9 cellular contexts compared by ENCODE assay signal in the genomic region with DNA sequence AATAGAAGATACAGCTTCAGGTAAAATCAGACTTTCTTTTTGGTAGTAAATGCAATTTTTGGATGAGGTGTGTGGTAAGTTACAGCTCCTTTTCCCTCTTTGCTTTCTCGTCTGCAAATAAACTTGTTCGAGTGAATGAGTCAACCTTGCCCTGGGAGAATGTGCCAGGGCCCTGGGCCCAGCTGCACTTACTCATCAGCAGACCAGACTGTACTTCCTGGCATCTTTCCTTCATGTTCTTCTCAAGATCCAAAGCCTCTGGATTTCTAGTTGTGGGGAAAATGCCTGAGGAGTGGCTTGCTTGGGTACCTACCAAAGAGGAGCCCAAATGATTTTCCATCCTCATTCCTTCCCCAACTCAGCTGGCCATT. TPM values are rescaled to one million over a fixed set of nuclear protein-coding genes. Genes with fewer than 3 reads are reported as not detected.
DNase-seq lines count a peak whose midpoint lies in the region; ATAC-seq, FAIRE-seq and TF ChIP-seq lines count a peak whose summit lies in the region.
"Had no signal": no experiment of that assay in that cellular context is flagged by ENCODE, and none has a peak within 500 bp of the region (broad histone marks: within the 10 kb centered on the region; RNA-seq: fewer than 3 reads in every experiment).

No MANE protein-coding gene starts in this region.

- H3K27ac ChIP-seq in right lobe of liver = peak overlapping the region; percentile 33 to 87 (median 58)

- WGBS in right lobe of liver (ENCODE audit: insufficient coverage, low coverage, low lambda C conversion rate, missing lambda C conversion rate) = 3% methylated on average over 2 of the region's 2 CpGs

- no peak for TF ChIP-seq POLR2A in right lobe of liver (IDR thresholded peaks at IDR 0.05)

- FAIRE-seq in urothelium cell line (lab: Jason Lieb, UNC) = no peak

- TF ChIP-seq CTCF in choroid plexus epithelial cell (conservative IDR thresholded peaks at IDR 0.05; ENCODE audit: low read depth, low read length) = no peak
- TF ChIP-seq CTCF in right lobe of liver (IDR thresholded peaks at IDR 0.05) = no peak

- peak; percentile 64 to 76 (median 70) for ATAC-seq in right lobe of liver
- ATAC-seq in GM21423 (IDR thresholded peaks at IDR 0.05; ENCODE audit: unreplicated experiment) = no peak

- DNase-seq in HT-29 (ENCODE audit: low spot score) (peak; percentile 42), choroid plexus epithelial cell (ENCODE audit: low read depth) (peak; percentile 69), right lobe of liver (peak; percentile 68 to 74 (median 72)), urothelium cell line (ENCODE audit: low spot score) (peak; percentile 90), NCI-H2029 (lab: John Stamatoyannopoulos, UW) (no peak), epidermal melanocyte (ENCODE audit: insufficient read length, low spot score) (no peak)
- DNase-seq: activated T-cell treated with anti-CD3 and anti-CD28 coated beads for 4 hours, RPMI8226 had no signal

- H3K36me3 ChIP-seq in right lobe of liver = no peaks in the 10 kb centered on the region

- H3K4me1 ChIP-seq in right lobe of liver = peaks cover 0 to 59% (median 27%) of the 10 kb centered on the region in 4 donors

- H3K27me3 ChIP-seq in right lobe of liver = no peaks in the 10 kb centered on the region

- H3K9me3 ChIP-seq in right lobe of liver = no peaks in the 10 kb centered on the region

- H3K4me3 ChIP-seq in choroid plexus epithelial cell (ENCODE audit: low read depth, low read length) (no peak overlapping the region), right lobe of liver (peak overlapping the region in 2 of 3 donors; percentile 17 to 36)

- intact Hi-C loops in right lobe of liver (cut with DNase I) = no loop called here

RNA-seq across cellular contexts. Expression of a gene that starts 5.4 kb away (rescaled TPM):
- total RNA-seq in HT-29 (2014; rRNA removed; shearing (Covaris generic)) = not detected in 2 replicates
- total RNA-seq in right lobe of liver = 100 to 1,000 TPM in 5 of 6 experiments, 10 to 100 TPM in 1; 64.5 to 505 (median 185) TPM

RNA-seq across cellular contexts. Expression of a gene that starts 44.2 kb away (rescaled TPM):
- total RNA-seq in HT-29 (2014; rRNA removed; shearing (Covaris generic)) = 0.23 TPM in 1 of 2 replicates, not detected in the other
- 10 to 100 TPM in 2 of 6 experiments, 1 to 10 TPM in 4; 3.9 to 14.9 (median 7.1) TPM for total RNA-seq in right lobe of liver

RNA-seq across cellular contexts. Expression of a gene that starts 50.8 kb away (rescaled TPM):
- total RNA-seq in HT-29 (2014; rRNA removed; shearing (Covaris generic)) = 1.6 and 1.8 TPM in 2 replicates
- total RNA-seq in right lobe of liver = 1 to 10 TPM in 4 of 6 experiments, under 1 TPM in 2; 0.62 to 2.0 (median 1.4) TPM

Comparison
In these comparisons a context has a peak if more than half of its experiments do, and no peak if none do; other contexts are left out.
1. DNase-seq: peak in HT-29 (single experiment), choroid plexus epithelial cell (single experiment), right lobe of liver (3 of 3) and urothelium cell line (single experiment); none in NCI-H2029 (single experiment) and epidermal melanocyte (single experiment).
2. RNA of a gene that starts 5.4 kb away (total RNA-seq): 64.5 to 505 TPM in right lobe of liver; not detected in HT-29; every median in the first group is over 10 times any median in the second.